Comparison of ENCODE assay signal across 1 cellular context in genomic region chr6:96611342-96611964, GRCh38.
TF ChIP-seq lines count a peak whose summit lies in the region.

No MANE protein-coding gene starts in this region.

TF ChIP-seq in GM23338, 12 proteins besides CTCF, POLR2A, EP300 and RAD21 (continued from another document):
- TF ChIP-seq ZNF462 (CRISPR knock-in tag; IDR thresholded peaks at IDR 0.05) (no peak), EZH2 (IDR thresholded peaks at IDR 0.05; ENCODE audit: low read depth, unreplicated experiment) (no peak)
